In the genomic region with DNA sequence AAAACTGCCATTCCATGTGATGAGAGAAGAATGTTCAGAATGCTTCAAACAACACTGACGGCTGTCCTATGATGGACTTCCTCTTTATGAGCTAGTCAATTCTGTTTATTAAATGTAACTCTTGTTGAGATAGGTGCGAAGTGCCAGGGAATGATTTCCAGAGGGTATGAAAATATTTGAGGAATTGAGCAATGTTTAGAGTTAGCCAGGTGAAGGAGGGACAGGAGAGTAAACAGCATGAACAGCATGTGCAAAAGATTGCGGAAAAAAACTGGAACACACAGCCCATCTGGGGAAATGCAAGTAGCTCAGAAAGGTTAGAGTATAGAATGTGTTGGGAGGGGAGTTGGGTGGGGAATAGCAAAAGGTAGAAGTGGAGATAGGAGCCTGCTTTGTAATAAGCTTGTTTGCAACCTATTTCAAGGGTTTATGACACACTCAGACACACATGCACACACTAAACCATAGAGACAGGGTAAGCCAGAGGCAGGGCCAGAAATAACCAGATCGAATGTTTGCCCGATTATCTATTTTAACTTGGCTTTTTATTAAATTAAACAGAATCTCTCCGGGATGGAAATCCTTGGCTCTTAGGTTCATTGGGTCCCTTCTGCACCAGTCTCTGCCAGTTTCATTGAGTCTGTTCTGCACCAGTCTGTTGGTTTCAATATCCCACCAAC, we compare ENCODE assay signal across 20 cellular contexts.
DNase-seq lines count a peak whose midpoint lies in the region; ATAC-seq, FAIRE-seq and TF ChIP-seq lines count a peak whose summit lies in the region.
"Had no signal": no experiment of that assay in that cellular context is flagged by ENCODE, and none has a peak within 500 bp of the region (broad histone marks: within the 10 kb centered on the region; RNA-seq: fewer than 3 reads in every experiment).

No MANE protein-coding gene starts in this region.

- H3K27me3 Mint-ChIP-seq in IgD-negative memory B cell (no peaks in the 10 kb centered on the region), osteocyte (ENCODE audit: unreplicated experiment) (no peaks in the 10 kb centered on the region)
- H3K27me3 Mint-ChIP-seq: CD8-positive, alpha-beta memory T cell had no signal

- H3K4me3 Mint-ChIP-seq in IgD-negative memory B cell, result no peak overlapping the region
- no peak overlapping the region for H3K4me3 Mint-ChIP-seq in osteocyte (ENCODE audit: unreplicated experiment)
- H3K4me3 Mint-ChIP-seq: CD8-positive, alpha-beta memory T cell had no signal

- TF ChIP-seq RAD21 in HepG2 (CRISPR knock-in tag; IDR thresholded peaks at IDR 0.05), result no peak

- no peaks in the 10 kb centered on the region for H3F3A ChIP-seq in MM.1S (ENCODE audit: insufficient read depth, low read length)

- H3K4me1 Mint-ChIP-seq in IgD-negative memory B cell (peaks cover 20 to 32% (median 27%) of the 10 kb centered on the region in 3 donors), osteocyte (ENCODE audit: unreplicated experiment) (peaks cover 35% of the 10 kb centered on the region)
- H3K4me1 Mint-ChIP-seq: CD8-positive, alpha-beta memory T cell had no signal

- intact Hi-C loops in HepG2 (cut with micrococcal nuclease; ENCODE audit: unreplicated experiment), result no loop called here

- no peaks in the 10 kb centered on the region for H3K9me2 ChIP-seq in MM.1S (replicated peaks; ENCODE audit: insufficient read depth, low read length)

- H3K4me1 ChIP-seq in HepG2 (ENCODE audit: insufficient read depth, low read length), result peaks cover 21% of the 10 kb centered on the region
- peaks cover 8 to 20% (median 11%) of the 10 kb centered on the region in 4 donors for H3K4me1 ChIP-seq in upper lobe of left lung
- H3K4me1 ChIP-seq in MM.1S (ENCODE audit: low read length), result no peaks in the 10 kb centered on the region

- DNase-seq in brain microvascular endothelial cell, result peak; percentile 3
- peak; percentile 46 for DNase-seq in HepG2 (ENCODE audit: low spot score)
- DNase-seq in osteocyte (ENCODE audit: extremely low spot score, unreplicated experiment), result no peak
- no peak for DNase-seq in upper lobe of left lung
- no peak for DNase-seq in MM.1S
- no peak for DNase-seq in NOMO-1 treated with DMSO at 0.1 percent for 48 hours (lab: John Stamatoyannopoulos, UW; ENCODE audit: unreplicated experiment)
- DNase-seq: Calu3; CD8-positive, alpha-beta memory T cell; KG1; NCI-H1417 treated with DMSO at 0.1 percent for 48 hours; NCI-H187; NCI-H2107; NCI-H446 treated with DMSO at 0.1 percent for 48 hours; NCI-H526 treated with DMSO at 0.1 percent for 48 hours; Right ventricle myocardium superior had no signal

- peak; percentile 46 for FAIRE-seq in HepG2 (lab: Jason Lieb, UNC)
- FAIRE-seq: G401.6, GM12892 had no signal

- BruUV-seq in HepG2 (replicated peaks; lab: Mats Ljungman, UMichigan), result no TSS peak

- CTCF ChIA-PET in HepG2 (lab: Yijun Ruan, JAX; ENCODE audit: low intra/inter-chr PET ratio, low total read pairs), result no interaction called here

- H3K27ac ChIP-seq in brain microvascular endothelial cell (no peak overlapping the region), HepG2 (ENCODE audit: extremely low read length, insufficient read depth, low read length) (no peak overlapping the region), upper lobe of left lung (peak overlapping the region in 2 of 4 donors; percentile 43 to 62), MM.1S (ENCODE audit: low read length) (no peak overlapping the region)
- H3K27ac ChIP-seq: BLaER1 had no signal

- no peaks in the 10 kb centered on the region for H3K36me3 ChIP-seq in brain microvascular endothelial cell (replicated peaks)
- H3K36me3 ChIP-seq in HepG2 (replicated peaks in 1 of 2; ENCODE audit: control insufficient read depth in 1 of 2, insufficient read depth in 2 of 2, low read length in 2 of 2), result no peaks in the 10 kb centered on the region
- no peaks in the 10 kb centered on the region for H3K36me3 ChIP-seq in upper lobe of left lung
- H3K36me3 ChIP-seq in MM.1S (replicated peaks; ENCODE audit: insufficient read depth, low read length), result no peaks in the 10 kb centered on the region
- H3K36me3 ChIP-seq: BLaER1 had no signal

- TF ChIP-seq EP300 in HepG2 (IDR thresholded peaks at IDR 0.05; ENCODE audit: low read depth in 2 of 2, low read length in 2 of 2) (peak in 1 of 2 experiments; percentile 73; a peak in 1 of 4 replicates), HepG2 (CRISPR knock-in tag; IDR thresholded peaks at IDR 0.05; ENCODE audit: borderline replicate concordance) (no peak), upper lobe of left lung (IDR thresholded peaks at IDR 0.05) (no peak)

- H3K9ac ChIP-seq in HepG2 (ENCODE audit: insufficient read depth, low read depth, low read length) (no peak overlapping the region), MM.1S (ENCODE audit: low read length) (no peak overlapping the region)
- H3K9ac ChIP-seq: BLaER1 had no signal

- H3K36me3 Mint-ChIP-seq in IgD-negative memory B cell, result no peaks in the 10 kb centered on the region
- H3K36me3 Mint-ChIP-seq in osteocyte (ENCODE audit: unreplicated experiment), result no peaks in the 10 kb centered on the region

- WGBS in HepG2 (ENCODE audit: low lambda C conversion rate), result 11% methylated on average over 6 of the region's 6 CpGs
- 42 to 52% methylated on average over 6 of the region's 6 CpGs for WGBS in upper lobe of left lung, 2 donors

- H2AFZ ChIP-seq in HepG2 (ENCODE audit: low read length) (no peak overlapping the region), MM.1S (ENCODE audit: low read length) (no peak overlapping the region)

- ATAC-seq in HepG2 (peak; percentile 54), upper lobe of left lung (ENCODE audit: low FRiP score in 2 of 2) (no peak), GM19023 (IDR thresholded peaks at IDR 0.05; ENCODE audit: unreplicated experiment) (no peak)

- H3K9me3 ChIP-seq in HepG2 (ENCODE audit: low read length) (no peaks in the 10 kb centered on the region), upper lobe of left lung (no peaks in the 10 kb centered on the region), MM.1S (replicated peaks; ENCODE audit: insufficient read depth, low read length) (no peaks in the 10 kb centered on the region)

- H3K27me3 ChIP-seq in brain microvascular endothelial cell (replicated peaks), result no peaks in the 10 kb centered on the region
- no peaks in the 10 kb centered on the region for H3K27me3 ChIP-seq in HepG2 (ENCODE audit: control insufficient read depth in 1 of 2, insufficient read depth in 2 of 2, low read length in 2 of 2)
- H3K27me3 ChIP-seq in upper lobe of left lung, result no peaks in the 10 kb centered on the region
- H3K27me3 ChIP-seq in MM.1S (replicated peaks; ENCODE audit: insufficient read depth, low read length), result no peaks in the 10 kb centered on the region
- H3K27me3 ChIP-seq: BLaER1 had no signal

- H3K27ac Mint-ChIP-seq in IgD-negative memory B cell (peak overlapping the region in 2 of 3 donors; percentile 45 to 81), osteocyte (ENCODE audit: unreplicated experiment) (peak overlapping the region; percentile 6)
- H3K27ac Mint-ChIP-seq: CD8-positive, alpha-beta memory T cell had no signal

- H4K20me1 ChIP-seq in HepG2 (ENCODE audit: insufficient read depth, low read length), result no peaks in the 10 kb centered on the region
- no peaks in the 10 kb centered on the region for H4K20me1 ChIP-seq in MM.1S (ENCODE audit: insufficient read depth, low read length)
- H4K20me1 ChIP-seq: BLaER1 had no signal

- no peaks in the 10 kb centered on the region for H3K79me2 ChIP-seq in HepG2 (ENCODE audit: insufficient read depth, low read length)
- H3K79me2 ChIP-seq in MM.1S (ENCODE audit: low read length), result no peaks in the 10 kb centered on the region

- no peak for TF ChIP-seq CTCF in brain microvascular endothelial cell (IDR thresholded peaks at IDR 0.05; ENCODE audit: low read depth, low read length, missing control alignments)
- TF ChIP-seq CTCF in HepG2 (CRISPR knock-in tag; IDR thresholded peaks at IDR 0.05), result no peak
- TF ChIP-seq CTCF in osteocyte (IDR thresholded peaks at IDR 0.05), result no peak
- no peak for TF ChIP-seq CTCF in upper lobe of left lung (IDR thresholded peaks at IDR 0.05)
- no peak for TF ChIP-seq CTCF in MM.1S (IDR thresholded peaks at IDR 0.05; ENCODE audit: low read length)

- POLR2A ChIA-PET in HepG2 (lab: Yijun Ruan, JAX), result no interaction called here

- H3K4me3 ChIP-seq in brain microvascular endothelial cell (ENCODE audit: low read depth, low read length) (no peak overlapping the region), HepG2 (replicated peaks in 1 of 3; ENCODE audit: insufficient read depth in 1 of 3, low read depth in 2 of 3, low read length in 3 of 3) (no peak overlapping the region), upper lobe of left lung (no peak overlapping the region), MM.1S (ENCODE audit: low read length) (no peak overlapping the region)
- H3K4me3 ChIP-seq: BLaER1 had no signal

- in situ Hi-C loops in brain microvascular endothelial cell (cut with HindIII; ENCODE audit: low pct_ligation_motif_present, low sequenced_read_pairs), result no loop called here
- in situ Hi-C loops in HepG2 (cut with HindIII; ENCODE audit: extremely low pct_ligation_motif_present, low pct_unique_long_range_greater_than_20kb), result no loop called here

- H3K9me3 Mint-ChIP-seq in IgD-negative memory B cell (peaks cover under 1 to 4% (median 3%) of the 10 kb centered on the region in 3 donors), osteocyte (ENCODE audit: unreplicated experiment) (no peaks in the 10 kb centered on the region)

- peak overlapping the region; percentile 26; the same call in 1 of the 2 replicates for H3K4me2 ChIP-seq in HepG2 (ENCODE audit: low read depth, low read length)
- no peak overlapping the region for H3K4me2 ChIP-seq in MM.1S (ENCODE audit: low read depth, low read length)

- TF ChIP-seq POLR2A in HepG2 (IDR thresholded peaks at IDR 0.05; ENCODE audit: insufficient read depth in 1 of 2, low read depth in 2 of 2, low read length in 2 of 2) (no peak), upper lobe of left lung (IDR thresholded peaks at IDR 0.05) (no peak)

TF ChIP-seq in HepG2, 621 proteins besides CTCF, POLR2A, EP300 and RAD21 (continues in another document):
- TF ChIP-seq, protein P1, sequence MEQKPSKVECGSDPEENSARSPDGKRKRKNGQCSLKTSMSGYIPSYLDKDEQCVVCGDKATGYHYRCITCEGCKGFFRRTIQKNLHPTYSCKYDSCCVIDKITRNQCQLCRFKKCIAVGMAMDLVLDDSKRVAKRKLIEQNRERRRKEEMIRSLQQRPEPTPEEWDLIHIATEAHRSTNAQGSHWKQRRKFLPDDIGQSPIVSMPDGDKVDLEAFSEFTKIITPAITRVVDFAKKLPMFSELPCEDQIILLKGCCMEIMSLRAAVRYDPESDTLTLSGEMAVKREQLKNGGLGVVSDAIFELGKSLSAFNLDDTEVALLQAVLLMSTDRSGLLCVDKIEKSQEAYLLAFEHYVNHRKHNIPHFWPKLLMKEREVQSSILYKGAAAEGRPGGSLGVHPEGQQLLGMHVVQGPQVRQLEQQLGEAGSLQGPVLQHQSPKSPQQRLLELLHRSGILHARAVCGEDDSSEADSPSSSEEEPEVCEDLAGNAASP (CRISPR knock-in tag; IDR thresholded peaks at IDR 0.05; ENCODE audit: borderline replicate concordance), result peak; percentile 33; the same call in 1 of the 2 replicates
- TF ChIP-seq NR2F2 (IDR thresholded peaks at IDR 0.05; ENCODE audit: borderline replicate concordance, low read depth), result peak; percentile 51; the same call in 1 of the 2 replicates

Comparison
In these comparisons a context has a peak if more than half of its experiments do, and no peak if none do; other contexts are left out.
1. DNase-seq: peak in brain microvascular endothelial cell (single experiment) and HepG2 (single experiment); none in osteocyte (single experiment), upper lobe of left lung (0 of 2), MM.1S (single experiment) and NOMO-1 treated with DMSO at 0.1 percent for 48 hours (single experiment).